Comparison of ENCODE assay signal across 1 cellular context in genomic region chr10:32957341-32958084, GRCh38.
A peak's percentile ranks its signal among the peaks of the same experiment; 100 is the strongest.
TF ChIP-seq lines count a peak whose summit lies in the region.

No MANE protein-coding gene starts in this region.

TF ChIP-seq in HEK293, 187 proteins besides CTCF, POLR2A, EP300 and RAD21 (continued from another document):
- TF ChIP-seq ZNF561 (tag by site-specific recombination; IDR thresholded peaks at IDR 0.05; ENCODE audit: borderline replicate concordance) (0 out of 2 replicates have a peak, but pooled peaks have one; percentile 52), ZNF76 (tag by site-specific recombination; IDR thresholded peaks at IDR 0.05; ENCODE audit: borderline replicate concordance, low read depth) (no peak), ZNF16 (tag by site-specific recombination; IDR thresholded peaks at IDR 0.05; ENCODE audit: low read depth) (no peak), ZBTB26 (tag by site-specific recombination; optimal IDR thresholded peaks at IDR 0.05) (peak; percentile 36), ZNF148 (tag by site-specific recombination; IDR thresholded peaks at IDR 0.05; ENCODE audit: borderline replicate concordance) (no peak), ZBTB11 (tag by site-specific recombination; conservative IDR thresholded peaks at IDR 0.05; ENCODE audit: low read depth) (peak; percentile 20; the same call in 1 of the 2 replicates), SP7 (tag by site-specific recombination; IDR thresholded peaks at IDR 0.05) (peak; percentile 12; the same call in 1 of the 2 replicates), ZNF239 (tag by site-specific recombination; IDR thresholded peaks at IDR 0.05) (no peak), PRDM1 (tag by site-specific recombination; IDR thresholded peaks at IDR 0.05) (no peak), ZBTB8A (tag by site-specific recombination; IDR thresholded peaks at IDR 0.05) (peak; percentile 30; the same call in 1 of the 2 replicates), REPIN1 (tag by site-specific recombination; IDR thresholded peaks at IDR 0.05; ENCODE audit: low read depth) (no peak), ZSCAN30 (tag by site-specific recombination; IDR thresholded peaks at IDR 0.05) (peak; percentile 42; the same call in 1 of the 2 replicates), ZXDB (tag by site-specific recombination; IDR thresholded peaks at IDR 0.05) (0 out of 2 replicates have a peak, but pooled peaks have one; percentile 18), ZNF391 (tag by site-specific recombination; IDR thresholded peaks at IDR 0.05; ENCODE audit: borderline replicate concordance, low read depth) (no peak), ZNF174 (tag by site-specific recombination; IDR thresholded peaks at IDR 0.05) (0 out of 2 replicates have a peak, but pooled peaks have one; percentile 53), ZFP3 (tag by site-specific recombination; IDR thresholded peaks at IDR 0.05; ENCODE audit: low read depth) (no peak), ZNF398 (tag by site-specific recombination; IDR thresholded peaks at IDR 0.05) (peak; percentile 18; the same call in 1 of the 2 replicates)
